16 cellular contexts compared by ENCODE assay signal in genomic region chr16:2712063-2712441, GRCh38.
"Had no signal": no experiment of that assay in that cellular context is flagged by ENCODE, and none has a peak within 500 bp of the region (broad histone marks: within the 10 kb centered on the region; RNA-seq: fewer than 3 reads in every experiment).

No MANE protein-coding gene starts in this region.

- H3K27ac ChIP-seq: gastrocnemius medialis, ovary, right atrium auricular region, suprapubic skin, thyroid gland had no signal

- H3K9me3 Mint-ChIP-seq: naive thymus-derived CD8-positive, alpha-beta T cell; type B pancreatic cell had no signal

- H3K36me3 Mint-ChIP-seq: type B pancreatic cell had no signal

- ATAC-seq: gastrocnemius medialis; left ventricle myocardium superior; naive thymus-derived CD8-positive, alpha-beta T cell; stimulated activated naive CD8-positive, alpha-beta T cell treated with anti-CD3 and anti-CD28 coated beads, Interleukin-15, Interleukin-2, amounts not matched to agents 100 U/mL and 50 U/mL, for 24 hours had no signal

- H3K4me3 ChIP-seq: gastrocnemius medialis, lung, ovary, right atrium auricular region, suprapubic skin, thyroid gland had no signal

- H3K4me3 Mint-ChIP-seq: naive thymus-derived CD8-positive, alpha-beta T cell; type B pancreatic cell had no signal

- H3K36me3 ChIP-seq: ovary had no signal

- H3K27me3 ChIP-seq: ovary, right atrium auricular region, thyroid gland had no signal

- H3K4me1 ChIP-seq: gastrocnemius medialis had no signal

- DNase-seq: effector memory CD4-positive, alpha-beta T cell; gastrocnemius medialis; islet precursor cell; left ventricle myocardium superior; mesenchymal stem cell; naive thymus-derived CD8-positive, alpha-beta T cell; ovary; stimulated activated CD4-positive, alpha-beta T cell treated with anti-CD3 and anti-CD28 coated beads, Interleukin-2, amount 100 ng/mL, for 48 hours; stimulated activated naive CD8-positive, alpha-beta T cell treated with anti-CD3 and anti-CD28 coated beads, Interleukin-15, Interleukin-2, amounts not matched to agents 100 U/mL and 50 U/mL, for 24 hours; thyroid gland had no signal

- H3K27ac Mint-ChIP-seq: naive thymus-derived CD8-positive, alpha-beta T cell; type B pancreatic cell had no signal

- H3K9me3 ChIP-seq: gastrocnemius medialis, ovary, right atrium auricular region, suprapubic skin, thyroid gland had no signal

- FAIRE-seq: endometrium, small intestine had no signal
